ENCODE assay signal across 8 cellular contexts in genomic region chr1:201537966-201538617, GRCh38. TPM values are rescaled to one million over a fixed set of nuclear protein-coding genes. Genes with fewer than 3 reads are reported as not detected.
A peak's percentile ranks its signal among the peaks of the same experiment; 100 is the strongest.
DNase-seq lines count a peak whose midpoint lies in the region; ATAC-seq lines count a peak whose summit lies in the region.

No MANE protein-coding gene starts in this region.

- no peaks in the 10 kb centered on the region for H3K36me3 ChIP-seq in HUES48 (ENCODE audit: control insufficient read depth, insufficient read depth, low read length)
- peaks cover 3% of the 10 kb centered on the region for H3K36me3 ChIP-seq in mesodermal cell (ENCODE audit: control insufficient read depth, insufficient read depth, low read length)

- ATAC-seq in GM18519 (IDR thresholded peaks at IDR 0.05; ENCODE audit: low FRiP score, unreplicated experiment) = no peak
- ATAC-seq in GM19452 (IDR thresholded peaks at IDR 0.05; ENCODE audit: unreplicated experiment) = no peak

- H3K27me3 ChIP-seq in HUES48 (ENCODE audit: control insufficient read depth, insufficient read depth, low read length) = peaks cover 64% of the 10 kb centered on the region

- H3K9me3 ChIP-seq in HUES48 (ENCODE audit: control insufficient read depth, insufficient read depth, low read length) (no peaks in the 10 kb centered on the region), mesodermal cell (ENCODE audit: control insufficient read depth, low read length) (no peaks in the 10 kb centered on the region)

- in situ Hi-C loops in ACHN (cut with HindIII; ENCODE audit: low pct_ligation_motif_present, low pct_unique_long_range_greater_than_20kb, low sequenced_read_pairs) = loop anchor here (25.0 kb wide), 1 partner anchor 249 kb away; no protein-coding TSS in a partner anchor

- H3K4me3 ChIP-seq in HUES48 (ENCODE audit: low read depth, low read length) (peak overlapping the region; percentile 82), mesodermal cell (ENCODE audit: extremely low read depth, insufficient read depth, low read length, poor library complexity, severe bottlenecking) (peak overlapping the region; percentile 80)

- H3K27ac ChIP-seq in HUES48 (ENCODE audit: low read depth, low read length) = no peak overlapping the region
- H3K27ac ChIP-seq in caudate nucleus (ENCODE audit: low read depth, low read length) = peak overlapping the region; percentile 69
- peak overlapping the region; percentile 87 for H3K27ac ChIP-seq in mesodermal cell (ENCODE audit: low read depth, low read length, severe bottlenecking)

- WGBS in mesodermal cell (ENCODE audit: insufficient coverage in 2 of 2), 2 experiments = 40 to 83% methylated on average over 1 to 3 of the region's 6 CpGs

- DNase-seq in ACHN (peak; percentile 62), caudate nucleus (lab: John Stamatoyannopoulos, UW) (no peak), GM19238 (ENCODE audit: insufficient read length, low spot score) (no peak), NCI-H2029 treated with DMSO at 0.1 percent for 48 hours (lab: John Stamatoyannopoulos, UW) (no peak)

- H3K9ac ChIP-seq in HUES48 (ENCODE audit: low read depth, low read length) = no peak overlapping the region

- H3K4me1 ChIP-seq in HUES48 (ENCODE audit: control insufficient read depth, insufficient read depth, low read length) (peaks cover 12% of the 10 kb centered on the region), mesodermal cell (ENCODE audit: control insufficient read depth, insufficient read depth, low read length, poor library complexity, severe bottlenecking) (peaks cover 73% of the 10 kb centered on the region)

RNA-seq across cellular contexts. Expression of gene NAV1, which starts 0.8 kb away (rescaled TPM):
- 56.2 TPM for polyA plus RNA-seq in mesodermal cell (2013, experiment 1 of 2)
- polyA plus RNA-seq in mesodermal cell (2013, experiment 2 of 2) = 48.2 TPM

RNA-seq across cellular contexts. Expression of gene CSRP1, which starts 31.2 kb away (rescaled TPM):
- 73.2 TPM for polyA plus RNA-seq in mesodermal cell (2013, experiment 1 of 2)
- 56.8 TPM for polyA plus RNA-seq in mesodermal cell (2013, experiment 2 of 2)
